Comparison of ENCODE assay signal across 11 cellular contexts in genomic region chr17:50834786-50835562, GRCh38. TPM values are rescaled to one million over a fixed set of nuclear protein-coding genes. Genes with fewer than 3 reads are reported as not detected.
DNase-seq lines count a peak whose midpoint lies in the region; ATAC-seq and TF ChIP-seq lines count a peak whose summit lies in the region.
"Had no signal": no experiment of that assay in that cellular context is flagged by ENCODE, and none has a peak within 500 bp of the region (broad histone marks: within the 10 kb centered on the region; RNA-seq: fewer than 3 reads in every experiment).

No MANE protein-coding gene starts in this region.

- peaks cover 5% of the 10 kb centered on the region for H3K4me1 ChIP-seq in osteoblast (ENCODE audit: insufficient read depth, low read length)

- no peaks in the 10 kb centered on the region for H3K36me3 ChIP-seq in osteoblast (ENCODE audit: insufficient read depth, low read length)

- peak overlapping the region; percentile 12 for H3K4me3 ChIP-seq in fibroblast of villous mesenchyme (ENCODE audit: low read depth, low read length)
- H3K4me3 ChIP-seq in osteoblast (ENCODE audit: insufficient read depth, low read length), result peak overlapping the region; percentile 66

- H3K79me2 ChIP-seq in osteoblast (ENCODE audit: insufficient read depth, low read length), result no peaks in the 10 kb centered on the region

- H3K27me3 ChIP-seq in osteoblast (ENCODE audit: insufficient read depth, low read length), result no peaks in the 10 kb centered on the region

- DNase-seq in DMS53 (lab: John Stamatoyannopoulos, UW), result peak; percentile 67
- peak; percentile 43 for DNase-seq in RPMI7951 (ENCODE audit: low read depth)
- peak; percentile 42 for DNase-seq in fibroblast of villous mesenchyme (ENCODE audit: low read depth)
- DNase-seq in osteoblast (ENCODE audit: insufficient read length, low spot score, missing footprints), result peak; percentile 92
- DNase-seq in SIG-M5 treated with dmso at 0.1 percent for 504 hours (lab: John Stamatoyannopoulos, UW; ENCODE audit: unreplicated experiment), result no peak
- DNase-seq in ecto neural progenitor cell (ENCODE audit: low spot score), result no peak
- no peak for DNase-seq in UCSD-AML1 (lab: John Stamatoyannopoulos, UW; ENCODE audit: unreplicated experiment)
- DNase-seq: CD8-positive, alpha-beta memory T cell; NCI-H1092; stimulated activated CD8-positive, alpha-beta memory T cell treated with anti-CD3 and anti-CD28 coated beads, Interleukin-4, amount 100 ng/mL, for 48 hours had no signal

- H4K20me1 ChIP-seq in osteoblast (ENCODE audit: insufficient read depth, low read length), result no peaks in the 10 kb centered on the region

- no peak for ATAC-seq in GM18873 (IDR thresholded peaks at IDR 0.05; ENCODE audit: low FRiP score, unreplicated experiment)

- H2AFZ ChIP-seq in osteoblast (ENCODE audit: low read length), result peak overlapping the region; percentile 93

- peak overlapping the region; percentile 88 for H3K4me2 ChIP-seq in osteoblast (ENCODE audit: insufficient read depth, low read length)

- no peak overlapping the region for H3K27ac ChIP-seq in osteoblast (ENCODE audit: low read depth, low read length)

- TF ChIP-seq CTCF in fibroblast of villous mesenchyme (IDR thresholded peaks at IDR 0.05; ENCODE audit: insufficient read depth, low read depth, low read length), result no peak
- no peak for TF ChIP-seq CTCF in osteoblast (IDR thresholded peaks at IDR 0.05; ENCODE audit: extremely low read depth, low read depth, low read length)

- H3K9me3 ChIP-seq in osteoblast (ENCODE audit: low read depth, low read length), result no peaks in the 10 kb centered on the region

RNA-seq across cellular contexts. Expression of gene WFIKKN2, which starts 0.4 kb away (rescaled TPM):
- total RNA-seq in RPMI7951 (2014; rRNA removed; shearing (Covaris generic)), result not detected in 2 replicates
- under 0.01 TPM in 2 replicates for total RNA-seq in fibroblast of villous mesenchyme
- total RNA-seq in osteoblast, result under 0.01 TPM in 1 of 2 replicates, not detected in the other
- total RNA-seq: CD8-positive, alpha-beta memory T cell had no signal

RNA-seq across cellular contexts. Expression of gene TOB1, which starts 31.2 kb away (rescaled TPM):
- 4.3 and 10.7 TPM in 2 replicates for total RNA-seq in RPMI7951 (2014; rRNA removed; shearing (Covaris generic))
- total RNA-seq in fibroblast of villous mesenchyme (13.5 and 18.6 TPM in 2 replicates), osteoblast (18.8 and 21.5 TPM in 2 replicates)

Comparison
In these comparisons a context has a peak if more than half of its experiments do, and no peak if none do; other contexts are left out.
1. DNase-seq: peak in DMS53 (single experiment), RPMI7951 (single experiment), fibroblast of villous mesenchyme (single experiment) and osteoblast (single experiment); none in SIG-M5 treated with dmso at 0.1 percent for 504 hours (single experiment), ecto neural progenitor cell (single experiment) and UCSD-AML1 (single experiment).